1 cellular context compared by ENCODE assay signal in the genomic region with DNA sequence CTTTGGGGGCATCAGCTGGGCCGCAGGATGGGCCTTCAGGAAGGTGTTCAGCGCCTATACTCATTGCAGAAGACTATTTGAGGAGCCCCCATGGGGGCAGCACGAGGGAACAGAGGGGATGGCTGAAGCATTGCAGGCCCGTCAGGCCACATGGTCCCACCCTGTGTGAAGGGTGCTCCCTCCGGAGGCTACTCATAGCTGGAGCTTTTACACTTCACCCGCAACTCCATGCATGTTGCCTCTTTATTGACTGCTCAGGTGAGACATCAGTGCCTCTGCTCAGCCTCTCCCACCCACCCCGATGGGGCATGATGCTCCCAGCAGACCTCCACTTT.
TF ChIP-seq lines count a peak whose summit lies in the region.

No MANE protein-coding gene starts in this region.

TF ChIP-seq in H1, 55 proteins besides CTCF, POLR2A, EP300 and RAD21:
- TF ChIP-seq SAP30 (IDR thresholded peaks at IDR 0.05; ENCODE audit: insufficient read depth, insufficient replicate concordance, low read length) (no peak), MAFK (IDR thresholded peaks at IDR 0.05; ENCODE audit: low read depth, low read length) (no peak), CREB1 (IDR thresholded peaks at IDR 0.05) (no peak), SP1 (IDR thresholded peaks at IDR 0.05; ENCODE audit: low read depth, low read length) (no peak), TAF1 (IDR thresholded peaks at IDR 0.05; ENCODE audit: low read depth, low read length) (no peak), CBX5 (IDR thresholded peaks at IDR 0.05; ENCODE audit: low read depth, low read length) (no peak), TBP (IDR thresholded peaks at IDR 0.05; ENCODE audit: low read depth, low read length) (no peak), JUN (IDR thresholded peaks at IDR 0.05; ENCODE audit: low read depth, low read length) (no peak)
